In genomic region chr20:36633285-36633772, GRCh38 we compare ENCODE assay signal across 2 cellular contexts.
TF ChIP-seq lines count a peak whose summit lies in the region.

No MANE protein-coding gene starts in this region.

TF ChIP-seq in IMR-90, 13 proteins besides CTCF, POLR2A, EP300 and RAD21:
- TF ChIP-seq USF2 (IDR thresholded peaks at IDR 0.05; ENCODE audit: low read depth, low read length): no peak
- TF ChIP-seq ELK1 (IDR thresholded peaks at IDR 0.05; ENCODE audit: borderline replicate concordance, low read depth, low read length): no peak
- TF ChIP-seq SMC3 (IDR thresholded peaks at IDR 0.05; ENCODE audit: low read depth, low read length): no peak
- TF ChIP-seq MXI1 (IDR thresholded peaks at IDR 0.05; ENCODE audit: borderline replicate concordance, low read depth, low read length): no peak
- no peak for TF ChIP-seq FOS (IDR thresholded peaks at IDR 0.05; ENCODE audit: low read depth, low read length)
TF ChIP-seq in IMR-90: peak in this region for 0.

TF ChIP-seq in HEK293T, 16 proteins besides CTCF, POLR2A, EP300 and RAD21:
- TF ChIP-seq BHLHE40 (IDR thresholded peaks at IDR 0.05; ENCODE audit: borderline replicate concordance): no peak
- no peak for TF ChIP-seq FOXA1 (IDR thresholded peaks at IDR 0.05)
- TF ChIP-seq CTBP1 (IDR thresholded peaks at IDR 0.05; ENCODE audit: borderline replicate concordance): no peak
- TF ChIP-seq FOXM1 (IDR thresholded peaks at IDR 0.05; ENCODE audit: borderline replicate concordance): no peak
- TF ChIP-seq ZNF384 (IDR thresholded peaks at IDR 0.05): no peak
- no peak for TF ChIP-seq SUZ12 (IDR thresholded peaks at IDR 0.05)
- no peak for TF ChIP-seq NFRKB (IDR thresholded peaks at IDR 0.05)
- TF ChIP-seq ARNT (IDR thresholded peaks at IDR 0.05): no peak
- no peak for TF ChIP-seq ELF4 (IDR thresholded peaks at IDR 0.05)
- TF ChIP-seq SP1 (IDR thresholded peaks at IDR 0.05): no peak
- no peak for TF ChIP-seq HDGF (IDR thresholded peaks at IDR 0.05; ENCODE audit: borderline replicate concordance)
- no peak for TF ChIP-seq TARDBP (IDR thresholded peaks at IDR 0.05)
- TF ChIP-seq PKNOX1 (IDR thresholded peaks at IDR 0.05): no peak
- TF ChIP-seq L3MBTL2 (conservative IDR thresholded peaks at IDR 0.05): no peak
- no peak for TF ChIP-seq FOXK2 (IDR thresholded peaks at IDR 0.05)
- TF ChIP-seq LEF1 (IDR thresholded peaks at IDR 0.05; ENCODE audit: borderline replicate concordance): no peak
